10 cellular contexts compared by ENCODE assay signal in the genomic region with DNA sequence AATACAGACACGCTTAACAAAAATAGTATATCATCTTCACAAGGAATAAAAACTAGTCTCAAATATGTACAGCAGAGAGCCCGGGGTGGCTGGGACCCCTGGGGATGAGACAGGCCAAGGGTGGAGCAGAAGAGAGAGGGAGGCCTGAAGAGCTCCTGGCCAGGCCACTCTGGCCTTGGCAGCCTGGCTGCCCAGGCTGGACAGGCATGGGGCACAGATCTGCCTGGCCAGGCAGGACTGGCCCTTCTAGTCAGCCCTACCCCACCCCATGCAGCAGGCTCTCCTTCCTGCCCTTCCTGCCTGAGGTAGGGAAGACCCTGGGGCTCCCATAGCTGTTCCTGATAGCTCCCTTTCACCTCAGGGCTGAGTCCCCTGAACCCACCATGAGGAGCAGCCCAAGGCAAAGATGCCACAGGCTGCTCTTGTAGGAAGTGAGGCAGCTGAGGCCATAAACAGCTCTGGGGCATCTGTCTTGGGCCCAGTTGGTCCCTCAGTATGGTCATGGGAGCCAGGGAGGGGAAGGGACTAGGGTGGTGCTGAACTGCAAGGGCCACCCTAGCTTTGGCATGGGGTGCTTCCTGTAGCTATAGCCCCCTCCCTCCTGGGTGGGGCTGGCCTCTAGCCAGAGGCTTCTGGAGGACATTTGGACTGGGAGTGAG. TPM values are rescaled to one million over a fixed set of nuclear protein-coding genes. Genes with fewer than 3 reads are reported as not detected.
A peak's percentile ranks its signal among the peaks of the same experiment; 100 is the strongest.
DNase-seq lines count a peak whose midpoint lies in the region; ATAC-seq, FAIRE-seq and TF ChIP-seq lines count a peak whose summit lies in the region.
"Had no signal": no experiment of that assay in that cellular context is flagged by ENCODE, and none has a peak within 500 bp of the region (broad histone marks: within the 10 kb centered on the region; RNA-seq: fewer than 3 reads in every experiment).

No MANE protein-coding gene starts in this region.

- H3K4me3 Mint-ChIP-seq in GM23338 (no peak overlapping the region), WTC11 (no peak overlapping the region)
- H3K4me3 Mint-ChIP-seq: neural progenitor cell had no signal

- H3K27ac Mint-ChIP-seq in GM23338 (no peak overlapping the region), WTC11 (no peak overlapping the region)

- H3K4me2 ChIP-seq in GM23338, result no peak overlapping the region
- H3K4me2 ChIP-seq: neural progenitor cell had no signal

- peaks cover 14% of the 10 kb centered on the region for H4K20me1 ChIP-seq in GM23338 (replicated peaks; ENCODE audit: insufficient read depth)

- H3K27me3 Mint-ChIP-seq in GM23338 (ENCODE audit: insufficient read depth, low read depth, poor library complexity) (peaks cover 15% of the 10 kb centered on the region), WTC11 (ENCODE audit: low read depth) (no peaks in the 10 kb centered on the region)

- H3K9me3 ChIP-seq in right atrium auricular region, result no peaks in the 10 kb centered on the region
- H3K9me3 ChIP-seq in small intestine (ENCODE audit: control insufficient read depth, low read depth), result no peaks in the 10 kb centered on the region
- H3K9me3 ChIP-seq: HAP-1 had no signal

- H3K4me3 ChIP-seq in GM23338 (no peak overlapping the region), right atrium auricular region (no peak overlapping the region), small intestine (ENCODE audit: low read depth in 1 of 2, low read length in 2 of 2) (no peak overlapping the region), lower leg skin (ENCODE audit: low read depth, poor library complexity, severe bottlenecking) (no peak overlapping the region)
- H3K4me3 ChIP-seq: HAP-1, neural progenitor cell had no signal

- H3K36me3 ChIP-seq in GM23338 (ENCODE audit: insufficient read depth) (peaks cover 3% of the 10 kb centered on the region; the same call in 1 of the 2 replicates), right atrium auricular region (peaks cover 23% of the 10 kb centered on the region), small intestine (ENCODE audit: control insufficient read depth in 2 of 2, insufficient read depth in 2 of 2, low read length in 2 of 2) (peaks cover 3 to 15% of the 10 kb centered on the region in 2 donors)
- H3K36me3 ChIP-seq: neural progenitor cell had no signal

- DNase-seq in GM23338 (ENCODE audit: low spot score) (no peak), WTC11 (ENCODE audit: low spot score) (no peak), right atrium auricular region (ENCODE audit: low spot score) (no peak), small intestine (no peak), DMS153 treated with DMSO at 0.1 percent for 48 hours (lab: John Stamatoyannopoulos, UW; ENCODE audit: unreplicated experiment) (no peak), lower leg skin (ENCODE audit: low spot score in 2 of 2) (no peak)
- no peak for DNase-seq in activated effector memory CD4-positive, alpha-beta T cell treated with Interleukin-2 at 50 U/mL for 16 hours
- DNase-seq: activated T-cell treated with anti-CD3 and anti-CD28 coated beads for 4 hours had no signal

- H3K4me1 Mint-ChIP-seq in GM23338, result peaks cover 28% of the 10 kb centered on the region
- peaks cover 28% of the 10 kb centered on the region for H3K4me1 Mint-ChIP-seq in WTC11

- H3K36me3 Mint-ChIP-seq in GM23338 (ENCODE audit: low read depth), result peaks cover 17% of the 10 kb centered on the region
- peaks cover 6% of the 10 kb centered on the region; the same call in 1 of the 2 replicates for H3K36me3 Mint-ChIP-seq in WTC11

- FAIRE-seq in small intestine (lab: Jason Lieb, UNC), result no peak

- peaks cover 18% of the 10 kb centered on the region for H3K4me1 ChIP-seq in GM23338 (ENCODE audit: insufficient read depth)
- H3K4me1 ChIP-seq in right atrium auricular region, result peaks cover 0 to 78% of the 10 kb centered on the region in 2 donors
- peaks cover 7 to 10% of the 10 kb centered on the region in 2 donors for H3K4me1 ChIP-seq in small intestine (ENCODE audit: control insufficient read depth in 2 of 2, insufficient read depth in 1 of 2, low read depth in 1 of 2, low read length in 1 of 2)

- intact Hi-C loops in lower leg skin (cut with DNase I; ENCODE audit: low total_unique reads), result loop anchor here (5.0 kb wide), 1 partner anchor 57 kb away; a partner anchor contains a TSS

- H3K9me3 Mint-ChIP-seq in GM23338 (no peaks in the 10 kb centered on the region), WTC11 (no peaks in the 10 kb centered on the region)

- 0 out of 2 replicates have a peak overlapping the region, but pooled peaks have one; percentile 69 for H3K27ac ChIP-seq in GM23338 (ENCODE audit: low read depth)
- H3K27ac ChIP-seq in right atrium auricular region, result peak overlapping the region; percentile 36 to 94
- H3K27ac ChIP-seq in small intestine (ENCODE audit: low read depth in 1 of 2, low read length in 1 of 2), result peak overlapping the region; percentile 65 to 76
- H3K27ac ChIP-seq: neural progenitor cell had no signal

- H2AFZ ChIP-seq in GM23338, result no peak overlapping the region
- H2AFZ ChIP-seq: neural progenitor cell had no signal

- peaks cover 39% of the 10 kb centered on the region for H3F3A ChIP-seq in GM23338 (replicated peaks; ENCODE audit: low read depth)

- CTCF ChIA-PET in WTC11 (lab: Charles Lee), result interaction anchor here (0.9 to 7.4 kb wide), 5 partner anchors 12 to 191 kb away, joined by 3 to 488 read pairs (median 3); a partner anchor contains a TSS

- POLR2A ChIA-PET in WTC11 (lab: Charles Lee), result interaction anchor here (0.5 to 0.6 kb wide), 2 partner anchors 108 to 1233 kb away, joined by 3 to 7 read pairs; no protein-coding TSS in a partner anchor

- 0 out of 2 replicates have a peak, but pooled peaks cover 2% of the 10 kb centered on the region for H3K27me3 ChIP-seq in GM23338 (ENCODE audit: insufficient read depth)
- H3K27me3 ChIP-seq in right atrium auricular region, result no peaks in the 10 kb centered on the region
- no peaks in the 10 kb centered on the region for H3K27me3 ChIP-seq in small intestine (ENCODE audit: control insufficient read depth in 2 of 2, insufficient read depth in 2 of 2, low read length in 2 of 2)
- H3K27me3 ChIP-seq: neural progenitor cell had no signal

- no peaks in the 10 kb centered on the region for H3K9me2 ChIP-seq in GM23338 (ENCODE audit: insufficient read depth)

- no peak for ATAC-seq in GM23338
- no peak for ATAC-seq in WTC11

- WGBS in small intestine, 3 donors, result 12 to 40% (median 34%) methylated on average over 2 of the region's 2 CpGs
- 62 to 66% methylated on average over 2 of the region's 2 CpGs for WGBS in lower leg skin, 2 donors

- no peaks in the 10 kb centered on the region; the same call in 1 of the 2 replicates for H3K79me2 ChIP-seq in GM23338 (replicated peaks; ENCODE audit: insufficient read depth)

- no peak for TF ChIP-seq CTCF in GM23338 (conservative IDR thresholded peaks at IDR 0.05; ENCODE audit: low read depth in 2 of 2)
- no peak for TF ChIP-seq CTCF in WTC11 (IDR thresholded peaks at IDR 0.05)
- TF ChIP-seq CTCF in right atrium auricular region (IDR thresholded peaks at IDR 0.05), result no peak
- TF ChIP-seq CTCF in lower leg skin (IDR thresholded peaks at IDR 0.05), result no peak

- TF ChIP-seq POLR2A in lower leg skin (IDR thresholded peaks at IDR 0.05), result no peak

TF ChIP-seq in WTC11, 78 proteins besides CTCF, POLR2A, EP300 and RAD21:
- TF ChIP-seq GABPB1 (CRISPR knock-in tag; IDR thresholded peaks at IDR 0.05) (peak; percentile 25; the same call in 1 of the 2 replicates), ZNF121 (CRISPR knock-in tag; IDR thresholded peaks at IDR 0.05) (no peak), NFYB (CRISPR knock-in tag; conservative IDR thresholded peaks at IDR 0.05; ENCODE audit: low read depth) (no peak), NR2C2 (CRISPR knock-in tag; IDR thresholded peaks at IDR 0.05) (no peak)
- TF ChIP-seq, protein P1, sequence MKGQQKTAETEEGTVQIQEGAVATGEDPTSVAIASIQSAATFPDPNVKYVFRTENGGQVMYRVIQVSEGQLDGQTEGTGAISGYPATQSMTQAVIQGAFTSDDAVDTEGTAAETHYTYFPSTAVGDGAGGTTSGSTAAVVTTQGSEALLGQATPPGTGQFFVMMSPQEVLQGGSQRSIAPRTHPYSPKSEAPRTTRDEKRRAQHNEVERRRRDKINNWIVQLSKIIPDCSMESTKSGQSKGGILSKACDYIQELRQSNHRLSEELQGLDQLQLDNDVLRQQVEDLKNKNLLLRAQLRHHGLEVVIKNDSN (CRISPR knock-in tag; IDR thresholded peaks at IDR 0.05), result no peak
- TF ChIP-seq, protein P2, sequence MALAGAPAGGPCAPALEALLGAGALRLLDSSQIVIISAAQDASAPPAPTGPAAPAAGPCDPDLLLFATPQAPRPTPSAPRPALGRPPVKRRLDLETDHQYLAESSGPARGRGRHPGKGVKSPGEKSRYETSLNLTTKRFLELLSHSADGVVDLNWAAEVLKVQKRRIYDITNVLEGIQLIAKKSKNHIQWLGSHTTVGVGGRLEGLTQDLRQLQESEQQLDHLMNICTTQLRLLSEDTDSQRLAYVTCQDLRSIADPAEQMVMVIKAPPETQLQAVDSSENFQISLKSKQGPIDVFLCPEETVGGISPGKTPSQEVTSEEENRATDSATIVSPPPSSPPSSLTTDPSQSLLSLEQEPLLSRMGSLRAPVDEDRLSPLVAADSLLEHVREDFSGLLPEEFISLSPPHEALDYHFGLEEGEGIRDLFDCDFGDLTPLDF (CRISPR knock-in tag; IDR thresholded peaks at IDR 0.05), result no peak

RNA-seq across cellular contexts. Expression of a gene that starts 27.1 kb away (rescaled TPM):
- total RNA-seq in GM23338 (2014; rRNA removed; shearing (Covaris generic)), result not detected in 2 replicates
- polyA plus RNA-seq in GM23338 (2016; fragmentation: Nextera tagmentation; extraction: Ambion mirVana) (0.63 and 1.1 TPM in 2 replicates), small intestine (1 to 10 TPM in 1 of 3 donors, not detected in 2; 3.7 TPM)
- total RNA-seq in WTC11 (2021) (0.44 TPM in 1 of 3 replicates, not detected in the others), right atrium auricular region (1 to 10 TPM; 6.8 to 9.0 TPM), lower leg skin (10 to 100 TPM in 1 of 4 donors, 1 to 10 TPM in 2, under 1 TPM in 1; 0.67 to 19.0 (median 3.3) TPM)

RNA-seq across cellular contexts. Expression of a gene that starts 57.8 kb away (rescaled TPM):
- 108 and 110 TPM in 2 replicates for total RNA-seq in GM23338 (2014; rRNA removed; shearing (Covaris generic))
- polyA plus RNA-seq in GM23338 (2016; fragmentation: Nextera tagmentation; extraction: Ambion mirVana) (39.9 and 42.4 TPM in 2 replicates), small intestine (100 to 1,000 TPM in 1 of 3 donors, 10 to 100 TPM in 2; 79.7 to 160 (median 92.8) TPM)
- total RNA-seq in WTC11 (2021) (52.9 to 62.0 TPM (median 53.9 TPM) in 3 replicates), right atrium auricular region (10 to 100 TPM; 84.2 to 93.5 TPM), lower leg skin (100 to 1,000 TPM; 115 to 152 (median 125) TPM)

RNA-seq across cellular contexts. Expression of a gene that starts 59.7 kb away (rescaled TPM):
- total RNA-seq in GM23338 (2014; rRNA removed; shearing (Covaris generic)), result 452 and 479 TPM in 2 replicates
- 221 and 224 TPM in 2 replicates for polyA plus RNA-seq in GM23338 (2016; fragmentation: Nextera tagmentation; extraction: Ambion mirVana)
- total RNA-seq in WTC11 (2021), result 88.8 to 158 TPM (median 149 TPM) in 3 replicates
- total RNA-seq in right atrium auricular region, result 100 to 1,000 TPM; 450 to 815 TPM
- polyA plus RNA-seq in small intestine, result 100 to 1,000 TPM; 215 to 335 (median 284) TPM
- 100 to 1,000 TPM; 237 to 353 (median 301) TPM for total RNA-seq in lower leg skin
